8 cellular contexts compared by ENCODE assay signal in genomic region chr22:37804886-37805857, GRCh38. TPM values are rescaled to one million over a fixed set of nuclear protein-coding genes. Genes with fewer than 3 reads are reported as not detected.
DNase-seq lines count a peak whose midpoint lies in the region; ATAC-seq and TF ChIP-seq lines count a peak whose summit lies in the region.

No MANE protein-coding gene starts in this region.

- H3K4me1 Mint-ChIP-seq in activated naive CD4-positive, alpha-beta T cell treated with anti-CD3 and anti-CD28 coated beads, Interleukin-2, amount 50 U/mL, for 24 hours: peaks cover 33% of the 10 kb centered on the region

- peak; percentile 93 for DNase-seq in SK-N-SH
- peak; percentile 69 for DNase-seq in germinal center (ENCODE audit: low spot score)

- H3K4me3 Mint-ChIP-seq in activated naive CD4-positive, alpha-beta T cell treated with anti-CD3 and anti-CD28 coated beads, Interleukin-2, amount 50 U/mL, for 24 hours: peak overlapping the region; percentile 73

- no peaks in the 10 kb centered on the region for H3K9me2 ChIP-seq in SK-N-SH

- peaks cover 25 to 47% (median 40%) of the 10 kb centered on the region in 10 experiments for H3K4me1 ChIP-seq in BLaER1 treated with 17β-estradiol and CSF1 and Interleukin-3, amounts not matched to agents 10 nM and 100 nM
- H3K4me1 ChIP-seq in HUES64 (ENCODE audit: insufficient read depth, low read length) (peaks cover 9% of the 10 kb centered on the region; the same call in 1 of the 2 replicates), SK-N-SH (ENCODE audit: control insufficient read depth in 1 of 2, insufficient read depth in 2 of 2, low read depth in 1 of 2, low read length in 1 of 2) (peaks cover 0 to 35% of the 10 kb centered on the region in 2 experiments; a peak in 2 of 4 replicates), neuron (ENCODE audit: insufficient read depth, low read length) (peaks cover 35% of the 10 kb centered on the region), subcutaneous abdominal adipose tissue (ENCODE audit: control insufficient read depth in 5 of 5, insufficient read depth in 5 of 5, low read length in 5 of 5) (peaks cover 2 to 61% (median 55%) of the 10 kb centered on the region in 5 donors)

- no peak overlapping the region for H3K27ac ChIP-seq in BLaER1 treated with 17β-estradiol and CSF1 and Interleukin-3, amounts not matched to agents 10 nM and 100 nM
- H3K27ac ChIP-seq in HUES64 (ENCODE audit: low read depth, low read length) (peak overlapping the region; percentile 23; the same call in 1 of the 2 replicates), SK-N-SH (ENCODE audit: low read depth in 2 of 2, low read length in 1 of 2) (peak overlapping the region; percentile 55 to 86), subcutaneous abdominal adipose tissue (ENCODE audit: low read depth, low read length) (peak overlapping the region; percentile 67)

- H2AFZ ChIP-seq in SK-N-SH (ENCODE audit: low read depth) (peak overlapping the region; percentile 80), neuron (ENCODE audit: low read depth, low read length) (no peak overlapping the region)

- H3K27ac Mint-ChIP-seq in activated naive CD4-positive, alpha-beta T cell treated with anti-CD3 and anti-CD28 coated beads, Interleukin-2, amount 50 U/mL, for 24 hours: peak overlapping the region; percentile 12

- no peak for ATAC-seq in HG03432 (IDR thresholded peaks at IDR 0.05; ENCODE audit: unreplicated experiment)

- WGBS in HUES64: 16% methylated on average over 90 of the region's 90 CpGs
- WGBS in SK-N-SH (ENCODE audit: low lambda C conversion rate): 22% methylated on average over 35 of the region's 90 CpGs

- peaks cover 17% of the 10 kb centered on the region for H3F3A ChIP-seq in SK-N-SH (replicated peaks; ENCODE audit: insufficient read depth)

- no peak for TF ChIP-seq RAD21 in SK-N-SH (IDR thresholded peaks at IDR 0.05; ENCODE audit: low read length)

- peak overlapping the region in 5 of 10 experiments; percentile 7 to 40 (median 14); a peak in 7 of 20 replicates for H3K4me3 ChIP-seq in BLaER1 treated with 17β-estradiol and CSF1 and Interleukin-3, amounts not matched to agents 10 nM and 100 nM
- H3K4me3 ChIP-seq in HUES64 (ENCODE audit: low read length): peak overlapping the region; percentile 83
- peak overlapping the region; percentile 70 for H3K4me3 ChIP-seq in SK-N-SH (ENCODE audit: low read depth in 2 of 2, low read length in 1 of 2)
- peak overlapping the region; percentile 98 for H3K4me3 ChIP-seq in neuron (ENCODE audit: low read length)
- H3K4me3 ChIP-seq in subcutaneous abdominal adipose tissue (ENCODE audit: low read depth in 1 of 5, low read length in 5 of 5): peak overlapping the region; percentile 69 to 90 (median 77)

- H3K9me3 Mint-ChIP-seq in activated naive CD4-positive, alpha-beta T cell treated with anti-CD3 and anti-CD28 coated beads, Interleukin-2, amount 50 U/mL, for 24 hours: no peaks in the 10 kb centered on the region

- peaks cover 22% of the 10 kb centered on the region for H3K79me2 ChIP-seq in SK-N-SH (ENCODE audit: insufficient read depth)

- POLR2A ChIA-PET in SK-N-SH (lab: Yijun Ruan, JAX): interaction anchor here (1.1 to 1.5 kb wide), 6 partner anchors 9 to 197 kb away, joined by 3 to 9 read pairs (median 4); partner anchors contain the start of genes ANKRD54 and GGA1

- no peak; a peak in 1 of 4 replicates for TF ChIP-seq EP300 in SK-N-SH (IDR thresholded peaks at IDR 0.05; ENCODE audit: borderline replicate concordance in 1 of 2, low read depth in 1 of 2, low read length in 1 of 2)

- H3K36me3 ChIP-seq in BLaER1 treated with 17β-estradiol and CSF1 and Interleukin-3, amounts not matched to agents 10 nM and 100 nM: no peaks in the 10 kb centered on the region
- H3K36me3 ChIP-seq in HUES64 (ENCODE audit: insufficient read depth, low read length) (no peaks in the 10 kb centered on the region), SK-N-SH (replicated peaks in 1 of 2; ENCODE audit: control insufficient read depth in 1 of 2, insufficient read depth in 2 of 2, low read length in 1 of 2) (no peaks in the 10 kb centered on the region), neuron (ENCODE audit: insufficient read depth, low read length) (no peaks in the 10 kb centered on the region), subcutaneous abdominal adipose tissue (ENCODE audit: control insufficient read depth in 5 of 5, insufficient read depth in 5 of 5, low read length in 5 of 5) (no peaks in the 10 kb centered on the region)

- peaks cover 19% of the 10 kb centered on the region for H3K27me3 Mint-ChIP-seq in activated naive CD4-positive, alpha-beta T cell treated with anti-CD3 and anti-CD28 coated beads, Interleukin-2, amount 50 U/mL, for 24 hours

- no peaks in the 10 kb centered on the region for H3K36me3 Mint-ChIP-seq in activated naive CD4-positive, alpha-beta T cell treated with anti-CD3 and anti-CD28 coated beads, Interleukin-2, amount 50 U/mL, for 24 hours

- peaks cover 85 to 91% (median 90%) of the 10 kb centered on the region in 11 experiments for H3K27me3 ChIP-seq in BLaER1 treated with 17β-estradiol and CSF1 and Interleukin-3, amounts not matched to agents 10 nM and 100 nM
- H3K27me3 ChIP-seq in HUES64 (ENCODE audit: insufficient read depth, low read length) (peaks cover 44% of the 10 kb centered on the region), SK-N-SH (ENCODE audit: insufficient read depth) (no peaks in the 10 kb centered on the region), neuron (ENCODE audit: insufficient read depth, low read length) (no peaks in the 10 kb centered on the region), subcutaneous abdominal adipose tissue (ENCODE audit: control insufficient read depth in 5 of 5, insufficient read depth in 4 of 5, low read length in 5 of 5) (no peaks in the 10 kb centered on the region)

- H3K4me2 ChIP-seq in BLaER1 treated with 17β-estradiol and CSF1 and Interleukin-3, amounts not matched to agents 10 nM and 100 nM: peak overlapping the region in 7 of 11 experiments; percentile 4 to 47 (median 24); a peak in 6 of 22 replicates
- peak overlapping the region; percentile 98 for H3K4me2 ChIP-seq in SK-N-SH

- CTCF ChIA-PET in SK-N-SH (lab: Yijun Ruan, JAX): interaction anchor here (0.8 to 2.0 kb wide), 6 partner anchors 12 to 198 kb away, joined by 3 to 7 read pairs (median 4); partner anchors contain the start of gene ANKRD54

- TF ChIP-seq CTCF in SK-N-SH (IDR thresholded peaks at IDR 0.05): no peak

- H4K20me1 ChIP-seq in BLaER1 treated with 17β-estradiol and CSF1 and Interleukin-3, amounts not matched to agents 10 nM and 100 nM: peaks cover 0 to 47% (median 19%) of the 10 kb centered on the region in 11 experiments; a peak in 9 of 22 replicates
- H4K20me1 ChIP-seq in SK-N-SH (ENCODE audit: insufficient read depth): no peaks in the 10 kb centered on the region; the same call in 1 of the 2 replicates

- H3K9me3 ChIP-seq in BLaER1 treated with 17β-estradiol and CSF1 and Interleukin-3, amounts not matched to agents 10 nM and 100 nM (replicated peaks in 1 of 11): peaks cover 0 to 13% (median 9%) of the 10 kb centered on the region in 11 experiments; a peak in 13 of 22 replicates
- H3K9me3 ChIP-seq in HUES64 (ENCODE audit: insufficient read depth, low read depth, low read length) (no peaks in the 10 kb centered on the region), SK-N-SH (no peaks in the 10 kb centered on the region), neuron (ENCODE audit: low read length) (no peaks in the 10 kb centered on the region), subcutaneous abdominal adipose tissue (ENCODE audit: control insufficient read depth in 5 of 5, low read length in 5 of 5) (no peaks in the 10 kb centered on the region)

- peak overlapping the region in 3 of 11 experiments; percentile 24 to 55 (median 26); a peak in 2 of 22 replicates for H3K9ac ChIP-seq in BLaER1 treated with 17β-estradiol and CSF1 and Interleukin-3, amounts not matched to agents 10 nM and 100 nM
- H3K9ac ChIP-seq in HUES64 (ENCODE audit: low read depth, low read length): peak overlapping the region; percentile 90
- H3K9ac ChIP-seq in SK-N-SH: peak overlapping the region; percentile 65
- H3K9ac ChIP-seq in subcutaneous abdominal adipose tissue (ENCODE audit: low read length in 5 of 5): peak overlapping the region; percentile 56 to 91 (median 74)

TF ChIP-seq in SK-N-SH, 30 proteins besides CTCF, POLR2A, EP300 and RAD21 (continues in another document):
- peak; percentile 15; the same call in 1 of the 2 replicates for TF ChIP-seq TCF12 (IDR thresholded peaks at IDR 0.05)

RNA-seq across cellular contexts. Expression of gene GCAT, which starts 2.6 kb away (rescaled TPM):
- polyA plus RNA-seq in HUES64 (2013, experiment 1 of 2): 16.9 TPM
- polyA plus RNA-seq in HUES64 (2013, experiment 2 of 2): 20.7 TPM
- polyA plus RNA-seq in SK-N-SH (2012; rRNA removed): 20.3 and 24.2 TPM in 2 replicates
- 11.1 and 17.2 TPM in 2 replicates for polyA plus RNA-seq in SK-N-SH (2012; cell fraction: cytosol; rRNA removed)
- 31.2 and 33.0 TPM in 2 replicates for polyA plus RNA-seq in SK-N-SH (2012; cell fraction: nucleus; rRNA removed)

RNA-seq across cellular contexts. Expression of gene GALR3, which starts 18.0 kb away (rescaled TPM):
- 0.20 TPM for polyA plus RNA-seq in HUES64 (2013, experiment 1 of 2)
- not detected for polyA plus RNA-seq in HUES64 (2013, experiment 2 of 2)
- not detected in 2 replicates for polyA plus RNA-seq in SK-N-SH (2012; rRNA removed)
- not detected in 2 replicates for polyA plus RNA-seq in SK-N-SH (2012; cell fraction: cytosol; rRNA removed)
- polyA plus RNA-seq in SK-N-SH (2012; cell fraction: nucleus; rRNA removed): 0.13 and 0.50 TPM in 2 replicates

RNA-seq across cellular contexts. Expression of gene ANKRD54, which starts 39.0 kb away (rescaled TPM):
- polyA plus RNA-seq in HUES64 (2013, experiment 1 of 2): 10.6 TPM
- polyA plus RNA-seq in HUES64 (2013, experiment 2 of 2): 10.8 TPM
- polyA plus RNA-seq in SK-N-SH (2012; rRNA removed): 27.5 and 27.6 TPM in 2 replicates
- 15.9 and 21.5 TPM in 2 replicates for polyA plus RNA-seq in SK-N-SH (2012; cell fraction: cytosol; rRNA removed)
- 57.6 and 61.4 TPM in 2 replicates for polyA plus RNA-seq in SK-N-SH (2012; cell fraction: nucleus; rRNA removed)

RNA-seq across cellular contexts. Expression of gene EIF3L, which starts 44.0 kb away (rescaled TPM):
- polyA plus RNA-seq in HUES64 (2013, experiment 1 of 2): 346 TPM
- 404 TPM for polyA plus RNA-seq in HUES64 (2013, experiment 2 of 2)
- 478 and 642 TPM in 2 replicates for polyA plus RNA-seq in SK-N-SH (2012; rRNA removed)
- polyA plus RNA-seq in SK-N-SH (2012; cell fraction: cytosol; rRNA removed): 510 and 587 TPM in 2 replicates
- 152 and 266 TPM in 2 replicates for polyA plus RNA-seq in SK-N-SH (2012; cell fraction: nucleus; rRNA removed)

Comparison
In these comparisons a context has a peak if more than half of its experiments do, and no peak if none do; other contexts are left out.
1. H3K27ac ChIP-seq: peak in HUES64 (single experiment), SK-N-SH (2 of 2) and subcutaneous abdominal adipose tissue (single experiment); none in BLaER1 treated with 17β-estradiol and CSF1 and Interleukin-3, amounts not matched to agents 10 nM and 100 nM (0 of 11).